ENCODE assay signal across 9 cellular contexts in genomic region chr12:15701212-15701611, GRCh38.
A peak's percentile ranks its signal among the peaks of the same experiment; 100 is the strongest.
DNase-seq lines count a peak whose midpoint lies in the region; ATAC-seq and TF ChIP-seq lines count a peak whose summit lies in the region.
"Had no signal": no experiment of that assay in that cellular context is flagged by ENCODE, and none has a peak within 500 bp of the region (broad histone marks: within the 10 kb centered on the region; RNA-seq: fewer than 3 reads in every experiment).

No MANE protein-coding gene starts in this region.

- DNase-seq in MV-4-11 (lab: John Stamatoyannopoulos, UW) (peak; percentile 51), epithelial cell of prostate (ENCODE audit: low read depth, low spot score) (no peak), neural progenitor cell (ENCODE audit: low spot score) (no peak), NCI-H1048 (lab: John Stamatoyannopoulos, UW) (no peak)
- DNase-seq in stimulated activated effector memory CD8-positive, alpha-beta T cell treated with anti-CD3 and anti-CD28 coated beads, Interleukin-12 subunit alpha, Interleukin-12 subunit beta, amount 100 ng/mL, for 72 hours (ENCODE audit: low spot score in 2 of 2), result no peak
- DNase-seq in CD4-positive, alpha-beta memory T cell, result no peak
- no peak for DNase-seq in effector CD8-positive, alpha-beta T cell (lab: John Stamatoyannopoulos, UW)

- H3K36me3 ChIP-seq in CD4-positive, alpha-beta memory T cell (ENCODE audit: insufficient read depth, low read length), result no peaks in the 10 kb centered on the region
- H3K36me3 ChIP-seq in neural progenitor cell, result no peaks in the 10 kb centered on the region

- H3K4me1 ChIP-seq in CD4-positive, alpha-beta memory T cell (ENCODE audit: insufficient read depth, low read length), result peaks cover 9% of the 10 kb centered on the region
- peaks cover 13% of the 10 kb centered on the region for H3K4me1 ChIP-seq in neural progenitor cell

- H4K20me1 ChIP-seq in neural progenitor cell (ENCODE audit: low read depth), result no peaks in the 10 kb centered on the region

- H3K27ac Mint-ChIP-seq in stimulated activated effector memory CD8-positive, alpha-beta T cell treated with anti-CD3 and anti-CD28 coated beads, Interleukin-12 subunit alpha, Interleukin-12 subunit beta, amount 100 ng/mL, for 72 hours, result peak overlapping the region; percentile 65
- no peak overlapping the region for H3K27ac Mint-ChIP-seq in CD4-positive, alpha-beta memory T cell
- no peak overlapping the region for H3K27ac Mint-ChIP-seq in neural progenitor cell

- peaks cover 0 to 2% of the 10 kb centered on the region in 2 donors for H3K27me3 Mint-ChIP-seq in CD4-positive, alpha-beta memory T cell
- peaks cover 3% of the 10 kb centered on the region for H3K27me3 Mint-ChIP-seq in neural progenitor cell (ENCODE audit: insufficient read depth, low read depth)

- no peak overlapping the region for H3K9ac ChIP-seq in neural progenitor cell

- peaks cover 11% of the 10 kb centered on the region for H3K4me1 Mint-ChIP-seq in stimulated activated effector memory CD8-positive, alpha-beta T cell treated with anti-CD3 and anti-CD28 coated beads, Interleukin-12 subunit alpha, Interleukin-12 subunit beta, amount 100 ng/mL, for 72 hours
- H3K4me1 Mint-ChIP-seq in CD4-positive, alpha-beta memory T cell, result peaks cover 3 to 19% (median 9%) of the 10 kb centered on the region in 4 donors
- peaks cover 17% of the 10 kb centered on the region for H3K4me1 Mint-ChIP-seq in neural progenitor cell
- H3K4me1 Mint-ChIP-seq: central memory CD8-positive, alpha-beta T cell had no signal

- H3K4me3 Mint-ChIP-seq in stimulated activated effector memory CD8-positive, alpha-beta T cell treated with anti-CD3 and anti-CD28 coated beads, Interleukin-12 subunit alpha, Interleukin-12 subunit beta, amount 100 ng/mL, for 72 hours, result no peak overlapping the region
- no peak overlapping the region for H3K4me3 Mint-ChIP-seq in CD4-positive, alpha-beta memory T cell
- no peak overlapping the region for H3K4me3 Mint-ChIP-seq in neural progenitor cell
- H3K4me3 Mint-ChIP-seq: central memory CD8-positive, alpha-beta T cell had no signal

- H3K4me2 ChIP-seq in neural progenitor cell, result no peak overlapping the region

- H3F3A ChIP-seq in neural progenitor cell (ENCODE audit: low read depth), result no peaks in the 10 kb centered on the region

- TF ChIP-seq CTCF in neural progenitor cell (IDR thresholded peaks at IDR 0.05), result no peak

- intact Hi-C loops in CD4-positive, alpha-beta memory T cell (cut with micrococcal nuclease), result no loop called here

- H3K9me3 Mint-ChIP-seq in stimulated activated effector memory CD8-positive, alpha-beta T cell treated with anti-CD3 and anti-CD28 coated beads, Interleukin-12 subunit alpha, Interleukin-12 subunit beta, amount 100 ng/mL, for 72 hours, result no peaks in the 10 kb centered on the region
- no peaks in the 10 kb centered on the region for H3K9me3 Mint-ChIP-seq in CD4-positive, alpha-beta memory T cell
- peaks cover 2% of the 10 kb centered on the region for H3K9me3 Mint-ChIP-seq in neural progenitor cell
- H3K9me3 Mint-ChIP-seq: central memory CD8-positive, alpha-beta T cell had no signal

- no peak overlapping the region for H2AFZ ChIP-seq in neural progenitor cell (replicated peaks)

- no peaks in the 10 kb centered on the region for H3K27me3 ChIP-seq in CD4-positive, alpha-beta memory T cell (ENCODE audit: insufficient read depth, low read length)
- H3K27me3 ChIP-seq in neural progenitor cell, result no peaks in the 10 kb centered on the region

- ATAC-seq in GM21786 (IDR thresholded peaks at IDR 0.05; ENCODE audit: unreplicated experiment), result peak; percentile 53
- ATAC-seq in stimulated activated effector memory CD8-positive, alpha-beta T cell treated with anti-CD3 and anti-CD28 coated beads, Interleukin-12 subunit alpha, Interleukin-12 subunit beta, amount 100 ng/mL, for 72 hours, result peak; percentile 89

- POLR2A ChIA-PET in CD4-positive, alpha-beta memory T cell (lab: Charles Lee; ENCODE audit: partially characterized antibody), result no interaction called here

- CTCF ChIA-PET in CD4-positive, alpha-beta memory T cell (lab: Charles Lee; ENCODE audit: partially characterized antibody), result no interaction called here

- H3K27ac ChIP-seq in epithelial cell of prostate (peak overlapping the region; percentile 74), neural progenitor cell (no peak overlapping the region)
- no peak overlapping the region for H3K27ac ChIP-seq in CD4-positive, alpha-beta memory T cell (ENCODE audit: low read depth, low read length)

- no peak overlapping the region for H3K4me3 ChIP-seq in CD4-positive, alpha-beta memory T cell (ENCODE audit: low read length in 2 of 2)
- H3K4me3 ChIP-seq in neural progenitor cell, result no peak overlapping the region

- H3K9me3 ChIP-seq in CD4-positive, alpha-beta memory T cell (ENCODE audit: control insufficient read depth in 1 of 2, low read length in 2 of 2), result no peaks in the 10 kb centered on the region
- H3K9me3 ChIP-seq in neural progenitor cell (ENCODE audit: low read depth), result no peaks in the 10 kb centered on the region

- H3K36me3 Mint-ChIP-seq in stimulated activated effector memory CD8-positive, alpha-beta T cell treated with anti-CD3 and anti-CD28 coated beads, Interleukin-12 subunit alpha, Interleukin-12 subunit beta, amount 100 ng/mL, for 72 hours, result no peaks in the 10 kb centered on the region
- H3K36me3 Mint-ChIP-seq in CD4-positive, alpha-beta memory T cell, result no peaks in the 10 kb centered on the region
- no peaks in the 10 kb centered on the region for H3K36me3 Mint-ChIP-seq in neural progenitor cell

- no peaks in the 10 kb centered on the region for H3K79me2 ChIP-seq in neural progenitor cell (ENCODE audit: low read depth)
